ENCODE assay signal across 6 cellular contexts in the genomic region with DNA sequence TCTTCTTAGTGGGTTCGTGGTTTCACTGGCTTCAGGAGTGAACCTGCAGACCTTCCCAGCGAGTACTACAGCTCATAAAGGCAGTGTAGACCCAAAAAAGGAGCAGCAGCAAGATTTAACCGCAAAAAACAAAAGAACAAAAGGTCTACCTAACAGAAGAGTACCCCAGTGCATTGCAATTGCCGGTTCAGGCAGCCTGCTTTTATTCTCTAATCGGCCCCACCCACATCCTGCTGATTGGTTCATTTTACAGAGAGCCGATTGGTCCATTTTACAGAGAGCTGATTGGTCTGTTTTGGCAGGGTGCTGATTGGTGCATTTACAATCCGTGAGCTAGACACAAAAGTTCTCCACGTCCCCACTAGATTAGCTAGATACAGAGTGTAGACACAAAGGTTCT.
DNase-seq lines count a peak whose midpoint lies in the region; ATAC-seq and TF ChIP-seq lines count a peak whose summit lies in the region.

No MANE protein-coding gene starts in this region.

- peak overlapping the region; percentile 65 for H3K27ac Mint-ChIP-seq in activated naive CD8-positive, alpha-beta T cell

- H3K9me3 Mint-ChIP-seq in activated naive CD8-positive, alpha-beta T cell (ENCODE audit: low read depth): no peaks in the 10 kb centered on the region

- H3K27me3 Mint-ChIP-seq in activated naive CD8-positive, alpha-beta T cell: no peaks in the 10 kb centered on the region

- ATAC-seq in GM18867 (IDR thresholded peaks at IDR 0.05; ENCODE audit: unreplicated experiment): no peak
- no peak for ATAC-seq in HG02973 (IDR thresholded peaks at IDR 0.05; ENCODE audit: unreplicated experiment)
- no peak for ATAC-seq in HG03175 (IDR thresholded peaks at IDR 0.05; ENCODE audit: unreplicated experiment)

- peak; percentile 69 for DNase-seq in NAMALWA (ENCODE audit: low spot score)

- peak overlapping the region; percentile 92 for H3K27ac ChIP-seq in 22Rv1

- TF ChIP-seq CTCF in 22Rv1 (IDR thresholded peaks at IDR 0.05): no peak

- H3K4me1 Mint-ChIP-seq in activated naive CD8-positive, alpha-beta T cell (ENCODE audit: low read depth): peaks cover 51% of the 10 kb centered on the region

- H3K4me3 Mint-ChIP-seq in activated naive CD8-positive, alpha-beta T cell: peak overlapping the region; percentile 68

- peaks cover 3% of the 10 kb centered on the region for H3K36me3 Mint-ChIP-seq in activated naive CD8-positive, alpha-beta T cell
